ENCODE assay signal across 31 cellular contexts in the genomic region with DNA sequence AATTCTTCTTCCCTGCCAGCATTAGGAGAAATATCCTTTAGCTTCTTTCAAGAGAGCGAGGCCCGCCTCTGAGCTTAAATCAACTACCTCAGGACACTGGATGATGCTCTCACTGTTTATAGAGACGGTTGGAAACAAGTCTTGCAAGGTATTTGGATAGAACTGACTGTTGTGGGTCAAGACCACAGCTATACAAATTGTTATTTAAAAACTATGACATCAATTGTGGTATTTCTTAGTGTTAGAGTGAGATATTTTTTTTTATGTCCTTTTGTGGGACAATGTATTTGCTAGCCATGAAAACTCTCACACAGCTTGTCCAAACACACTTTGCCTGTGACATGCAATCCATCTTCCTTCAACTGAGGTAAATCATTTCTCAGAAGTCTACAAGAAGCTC.
"Had no signal": no experiment of that assay in that cellular context is flagged by ENCODE, and none has a peak within 500 bp of the region (broad histone marks: within the 10 kb centered on the region; RNA-seq: fewer than 3 reads in every experiment).

No MANE protein-coding gene starts in this region.

- H3K4me3 ChIP-seq: coronary artery, dorsolateral prefrontal cortex, esophagus muscularis mucosa, gastrocnemius medialis, heart left ventricle had no signal

- H3K27me3 Mint-ChIP-seq: activated CD4-positive, alpha-beta memory T cell treated with anti-CD3 and anti-CD28 coated beads, Interleukin-2, amount 10 ng/mL, durations not matched to agents 7 days and 5 days; activated CD4-positive, alpha-beta T cell treated with anti-CD3 and anti-CD28 coated beads, Interleukin-2, amount 10 ng/mL, durations not matched to agents 7 days and 5 days; central memory CD8-positive, alpha-beta T cell; dendritic cell treated with granulocyte-macrophage colony-stimulating factor and Interleukin-4, amounts not matched to agents 40 ng/mL and 50 ng/mL, for 4 days had no signal

- H3K4me1 Mint-ChIP-seq: activated CD4-positive, alpha-beta memory T cell treated with anti-CD3 and anti-CD28 coated beads, Interleukin-2, amount 10 ng/mL, durations not matched to agents 7 days and 5 days; activated CD4-positive, alpha-beta T cell treated with anti-CD3 and anti-CD28 coated beads, Interleukin-2, amount 10 ng/mL, durations not matched to agents 7 days and 5 days; activated T-helper 17 cell treated with anti-CD3 and anti-CD28 coated beads, Interleukin-2, amount 50 U/mL, for 72 hours; central memory CD8-positive, alpha-beta T cell; T-helper 17 cell had no signal

- H3K27ac ChIP-seq: brain microvascular endothelial cell, coronary artery, dorsolateral prefrontal cortex, esophagus muscularis mucosa, foreskin keratinocyte, gastrocnemius medialis, heart left ventricle had no signal

- H3K36me3 ChIP-seq: brain microvascular endothelial cell, esophagus muscularis mucosa, gastrocnemius medialis, heart left ventricle had no signal

- DNase-seq: activated CD4-positive, alpha-beta memory T cell treated with anti-CD3 and anti-CD28 coated beads, Interleukin-2, amount 10 ng/mL, durations not matched to agents 7 days and 5 days; activated CD4-positive, alpha-beta T cell treated with anti-CD3 and anti-CD28 coated beads for 4 hours; activated CD4-positive, alpha-beta T cell treated with anti-CD3 and anti-CD28 coated beads, Interleukin-2, amount 10 ng/mL, durations not matched to agents 7 days and 5 days; activated CD4-positive, alpha-beta T cell treated with anti-CD3 and anti-CD28 coated beads, Interleukin-2, amount 50 U/mL, for 4 hours; activated CD4-positive, CD25-positive, alpha-beta regulatory T cell; activated CD4-positive, CD25-positive, alpha-beta regulatory T cell treated with anti-CD3 and anti-CD28 coated beads, Interleukin-2, amount 50 U/mL, for 72 hours; activated effector memory CD4-positive, alpha-beta T cell treated with Interleukin-2 at 50 U/mL for 16 hours; activated gamma-delta T cell treated with Interleukin-2 at 50 U/mL for 16 hours; activated naive CD4-positive, alpha-beta T cell treated with anti-CD3 and anti-CD28 coated beads, Interleukin-2, amount 50 U/mL, for 16 hours; activated naive CD4-positive, alpha-beta T cell treated with Interleukin-2 at 50 U/mL for 16 hours; activated T-cell treated with anti-CD3 and anti-CD28 coated beads, Interleukin-2, amount 50 U/mL, for 4 hours; amniotic stem cell; anterior cingulate cortex; brain microvascular endothelial cell; dorsolateral prefrontal cortex; effector memory CD8-positive, alpha-beta T cell; erythroblast; foreskin keratinocyte; gastrocnemius medialis; glutamatergic neuron; heart left ventricle; T-helper 1 cell; T-helper 17 cell; T1000 had no signal

- H3K9me3 Mint-ChIP-seq: activated CD4-positive, alpha-beta memory T cell treated with anti-CD3 and anti-CD28 coated beads, Interleukin-2, amount 10 ng/mL, durations not matched to agents 7 days and 5 days; activated CD4-positive, alpha-beta T cell treated with anti-CD3 and anti-CD28 coated beads, Interleukin-2, amount 10 ng/mL, durations not matched to agents 7 days and 5 days; activated T-cell treated with anti-CD3 and anti-CD28 coated beads, Interleukin-2, amount 50 U/mL, for 4 hours; activated T-helper 17 cell treated with anti-CD3 and anti-CD28 coated beads, Interleukin-2, amount 50 U/mL, for 72 hours; central memory CD8-positive, alpha-beta T cell; dendritic cell treated with granulocyte-macrophage colony-stimulating factor and Interleukin-4, amounts not matched to agents 40 ng/mL and 50 ng/mL, for 4 days; effector memory CD8-positive, alpha-beta T cell; T-helper 2 cell treated with Interferon-gamma antibody and Interleukin-4, amounts not matched to agents 5 μg/mL and 100 μg/mL, for 36 hours had no signal

- H3K27ac Mint-ChIP-seq: activated CD4-positive, alpha-beta memory T cell treated with anti-CD3 and anti-CD28 coated beads, Interleukin-2, amount 10 ng/mL, durations not matched to agents 7 days and 5 days; activated CD4-positive, alpha-beta T cell treated with anti-CD3 and anti-CD28 coated beads, Interleukin-2, amount 10 ng/mL, durations not matched to agents 7 days and 5 days; activated naive CD8-positive, alpha-beta T cell; activated T-helper 17 cell treated with anti-CD3 and anti-CD28 coated beads, Interleukin-2, amount 50 U/mL, for 72 hours; dendritic cell treated with granulocyte-macrophage colony-stimulating factor and Interleukin-4, amounts not matched to agents 40 ng/mL and 50 ng/mL, for 4 days; effector memory CD8-positive, alpha-beta T cell; T-helper 17 cell; T-helper 2 cell treated with Interferon-gamma antibody and Interleukin-4, amounts not matched to agents 5 μg/mL and 100 μg/mL, for 36 hours had no signal

- H3K9me3 ChIP-seq: esophagus muscularis mucosa, gastrocnemius medialis, heart left ventricle had no signal

- ATAC-seq: activated T-cell treated with anti-CD3 and anti-CD28 coated beads, Interleukin-2, amount 50 U/mL, for 4 hours; activated T-helper 17 cell treated with anti-CD3 and anti-CD28 coated beads, Interleukin-2, amount 50 U/mL, for 72 hours; effector memory CD8-positive, alpha-beta T cell; foreskin keratinocyte; gastrocnemius medialis; heart left ventricle; T-helper 17 cell had no signal

- H3K4me1 ChIP-seq: gastrocnemius medialis had no signal

- H3K4me3 Mint-ChIP-seq: activated CD4-positive, alpha-beta memory T cell treated with anti-CD3 and anti-CD28 coated beads, Interleukin-2, amount 10 ng/mL, durations not matched to agents 7 days and 5 days; activated CD4-positive, alpha-beta T cell treated with anti-CD3 and anti-CD28 coated beads, Interleukin-2, amount 10 ng/mL, durations not matched to agents 7 days and 5 days; activated naive CD8-positive, alpha-beta T cell; activated T-cell treated with anti-CD3 and anti-CD28 coated beads, Interleukin-2, amount 50 U/mL, for 4 hours; activated T-helper 17 cell treated with anti-CD3 and anti-CD28 coated beads, Interleukin-2, amount 50 U/mL, for 72 hours; central memory CD8-positive, alpha-beta T cell; dendritic cell treated with granulocyte-macrophage colony-stimulating factor and Interleukin-4, amounts not matched to agents 40 ng/mL and 50 ng/mL, for 4 days; effector memory CD8-positive, alpha-beta T cell; T-helper 17 cell; T-helper 2 cell treated with Interferon-gamma antibody and Interleukin-4, amounts not matched to agents 5 μg/mL and 100 μg/mL, for 36 hours had no signal

- H3K27me3 ChIP-seq: brain microvascular endothelial cell, dorsolateral prefrontal cortex, esophagus muscularis mucosa, foreskin keratinocyte, gastrocnemius medialis, heart left ventricle had no signal

- H3K36me3 Mint-ChIP-seq: activated naive CD8-positive, alpha-beta T cell had no signal
